ENCODE assay signal across 31 cellular contexts in the genomic region with DNA sequence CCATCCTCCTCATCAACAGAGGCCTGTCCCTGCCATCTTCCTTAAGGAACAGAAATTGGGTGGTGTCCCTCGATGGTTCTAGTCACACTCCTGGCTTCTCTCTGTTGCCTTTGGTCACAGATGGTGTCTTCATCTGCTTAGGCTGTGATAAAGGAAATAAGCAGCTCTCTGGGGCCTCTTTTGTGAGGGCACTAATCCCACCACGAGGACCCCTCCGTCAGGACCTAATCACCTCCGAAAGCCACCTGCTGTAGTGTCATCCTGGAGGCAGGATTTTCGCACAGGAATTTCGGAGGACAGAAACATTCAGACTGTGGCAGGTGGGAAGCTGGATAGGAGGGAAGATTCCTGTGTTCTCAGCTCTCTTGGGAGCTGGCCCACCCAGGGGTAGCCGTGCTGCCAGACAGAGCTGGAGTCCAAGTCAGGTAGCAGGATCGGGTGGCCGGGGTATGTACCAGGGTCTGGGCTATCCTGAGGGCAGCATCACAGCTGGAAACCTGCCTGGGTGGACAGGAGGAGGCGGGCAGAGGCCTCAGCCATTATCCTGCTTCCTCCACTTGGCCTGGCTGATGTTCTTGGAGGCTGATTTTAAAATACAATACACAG.
"Had no signal": no experiment of that assay in that cellular context is flagged by ENCODE, and none has a peak within 500 bp of the region (broad histone marks: within the 10 kb centered on the region; RNA-seq: fewer than 3 reads in every experiment).

No MANE protein-coding gene starts in this region.

- H3K79me2 ChIP-seq: hepatocyte had no signal

- DNase-seq: activated CD4-positive, alpha-beta T cell treated with anti-CD3 and anti-CD28 coated beads for 1 hour; activated CD4-positive, alpha-beta T cell treated with anti-CD3 and anti-CD28 coated beads, Interleukin-2, amount 10 ng/mL, durations not matched to agents 7 days and 5 days; activated CD8-positive, alpha-beta T cell treated with anti-CD3 and anti-CD28 coated beads for 36 hours; activated effector memory CD4-positive, alpha-beta T cell treated with anti-CD3 and anti-CD28 coated beads, Interleukin-2, amount 50 U/mL, for 16 hours; activated naive CD4-positive, alpha-beta T cell treated with anti-CD3 and anti-CD28 coated beads for 36 hours; activated naive CD8-positive, alpha-beta T cell treated with anti-CD3 and anti-CD28 coated beads for 36 hours; activated T-cell treated with anti-CD3 and anti-CD28 coated beads, Interleukin-2, amount 50 U/mL, for 1 hour; cerebellar nuclear complex; effector CD8-positive, alpha-beta T cell; erythroblast; left cardiac atrium; left ventricle myocardium superior; naive B cell; stimulated activated naive CD8-positive, alpha-beta T cell treated with anti-CD3 and anti-CD28 coated beads, Interleukin-15, Interleukin-2, amounts not matched to agents 100 U/mL and 50 U/mL, for 24 hours; T-helper 17 cell; T1000; testis had no signal

- H3K4me3 Mint-ChIP-seq: activated CD4-positive, alpha-beta T cell treated with anti-CD3 and anti-CD28 coated beads, Interleukin-2, amount 10 ng/mL, durations not matched to agents 7 days and 5 days; activated CD8-positive, alpha-beta T cell treated with anti-CD3 and anti-CD28 coated beads for 36 hours; activated naive CD4-positive, alpha-beta T cell treated with anti-CD3 and anti-CD28 coated beads for 36 hours; activated naive CD8-positive, alpha-beta T cell treated with anti-CD3 and anti-CD28 coated beads for 36 hours; activated T-helper 1 cell treated with anti-CD3 and anti-CD28 coated beads, Interleukin-12 subunit alpha, Interleukin-12 subunit beta, Interleukin-2, Interleukin-4 antibody, amounts not matched to agents 30 ng/mL and 10 ng/mL and 1 ng/mL, durations not matched to agents 14 hours and 24 hours and 36 hours; brain; mesothelial cell of epicardium; T-helper 17 cell; WTC11 had no signal

- H3K36me3 ChIP-seq: adrenal gland, ascending aorta, cardiac muscle cell, colonic mucosa, gastroesophageal sphincter, right atrium auricular region, transverse colon had no signal

- H2AFZ ChIP-seq: hepatocyte had no signal

- H3K27me3 Mint-ChIP-seq: activated CD4-positive, alpha-beta T cell treated with anti-CD3 and anti-CD28 coated beads, Interleukin-2, amount 10 ng/mL, durations not matched to agents 7 days and 5 days; activated CD8-positive, alpha-beta T cell treated with anti-CD3 and anti-CD28 coated beads for 36 hours; activated naive CD8-positive, alpha-beta T cell treated with anti-CD3 and anti-CD28 coated beads for 36 hours; naive B cell; T-helper 17 cell had no signal

- H3K9me3 Mint-ChIP-seq: activated CD4-positive, alpha-beta T cell treated with anti-CD3 and anti-CD28 coated beads, Interleukin-2, amount 10 ng/mL, durations not matched to agents 7 days and 5 days; activated CD8-positive, alpha-beta T cell treated with anti-CD3 and anti-CD28 coated beads for 36 hours; activated T-helper 1 cell treated with anti-CD3 and anti-CD28 coated beads, Interleukin-12 subunit alpha, Interleukin-12 subunit beta, Interleukin-2, Interleukin-4 antibody, amounts not matched to agents 30 ng/mL and 10 ng/mL and 1 ng/mL, durations not matched to agents 14 hours and 24 hours and 36 hours had no signal

- ATAC-seq: activated CD8-positive, alpha-beta T cell treated with anti-CD3 and anti-CD28 coated beads for 36 hours; gastroesophageal sphincter; stimulated activated naive CD8-positive, alpha-beta T cell treated with anti-CD3 and anti-CD28 coated beads, Interleukin-15, Interleukin-2, amounts not matched to agents 100 U/mL and 50 U/mL, for 24 hours; T-helper 17 cell; WTC11 had no signal

- H3K4me3 ChIP-seq: adrenal gland, ascending aorta, cardiac muscle cell, colonic mucosa, gastroesophageal sphincter, hepatocyte, right atrium auricular region, testis, transverse colon had no signal

- FAIRE-seq: keratinocyte, urothelium cell line had no signal

- H3K4me2 ChIP-seq: hepatocyte had no signal

- H3K27ac Mint-ChIP-seq: activated CD4-positive, alpha-beta T cell treated with anti-CD3 and anti-CD28 coated beads, Interleukin-2, amount 10 ng/mL, durations not matched to agents 7 days and 5 days; activated CD8-positive, alpha-beta T cell treated with anti-CD3 and anti-CD28 coated beads for 36 hours; activated naive CD4-positive, alpha-beta T cell treated with anti-CD3 and anti-CD28 coated beads for 36 hours; activated naive CD8-positive, alpha-beta T cell treated with anti-CD3 and anti-CD28 coated beads for 36 hours; activated T-helper 1 cell treated with anti-CD3 and anti-CD28 coated beads, Interleukin-12 subunit alpha, Interleukin-12 subunit beta, Interleukin-2, Interleukin-4 antibody, amounts not matched to agents 30 ng/mL and 10 ng/mL and 1 ng/mL, durations not matched to agents 14 hours and 24 hours and 36 hours; mesothelial cell of epicardium; WTC11 had no signal

- H3K27ac ChIP-seq: adrenal gland, ascending aorta, cardiac muscle cell, colonic mucosa, gastroesophageal sphincter, hepatocyte, right atrium auricular region, testis had no signal

- H3K9me3 ChIP-seq: adrenal gland, colonic mucosa, gastroesophageal sphincter, testis, transverse colon had no signal

- H3K27me3 ChIP-seq: adrenal gland, ascending aorta, cardiac muscle cell, colonic mucosa, hepatocyte, right atrium auricular region, testis, transverse colon had no signal
